8 cellular contexts compared by ENCODE assay signal in genomic region chr12:8145754-8146415, GRCh38. TPM values are rescaled to one million over a fixed set of nuclear protein-coding genes. Genes with fewer than 3 reads are reported as not detected.
A peak's percentile ranks its signal among the peaks of the same experiment; 100 is the strongest.
DNase-seq lines count a peak whose midpoint lies in the region; ATAC-seq and TF ChIP-seq lines count a peak whose summit lies in the region.

No MANE protein-coding gene starts in this region.

- H3K27ac ChIP-seq in WERI-Rb-1, result no peak overlapping the region

- peaks cover 10% of the 10 kb centered on the region for H3K9me3 Mint-ChIP-seq in activated T-cell treated with anti-CD3 and anti-CD28 coated beads, Interleukin-2, amount 50 U/mL, for 4 hours
- peaks cover 11% of the 10 kb centered on the region for H3K9me3 Mint-ChIP-seq in activated T-cell treated with anti-CD3 and anti-CD28 coated beads, Interleukin-2, amount 50 U/mL, for 24 hours

- ATAC-seq in Right ventricle myocardium superior (ENCODE audit: poor library complexity), result peak; percentile 65
- ATAC-seq in HG02973 (IDR thresholded peaks at IDR 0.05; ENCODE audit: unreplicated experiment), result no peak
- no peak for ATAC-seq in activated T-cell treated with anti-CD3 and anti-CD28 coated beads, Interleukin-2, amount 50 U/mL, for 4 hours

- intact Hi-C loops in Right ventricle myocardium superior (cut with DNase I), result no loop called here

- H3K36me3 Mint-ChIP-seq in activated T-cell treated with anti-CD3 and anti-CD28 coated beads, Interleukin-2, amount 50 U/mL, for 4 hours (ENCODE audit: insufficient read depth), result peaks cover 15% of the 10 kb centered on the region
- H3K36me3 Mint-ChIP-seq in activated T-cell treated with anti-CD3 and anti-CD28 coated beads, Interleukin-2, amount 50 U/mL, for 24 hours (ENCODE audit: low read depth), result peaks cover 12% of the 10 kb centered on the region

- peak overlapping the region; percentile 39 for H3K4me3 ChIP-seq in WERI-Rb-1 (ENCODE audit: low read depth, low read length)

- H3K4me3 Mint-ChIP-seq in activated T-cell treated with anti-CD3 and anti-CD28 coated beads, Interleukin-2, amount 50 U/mL, for 4 hours, result no peak overlapping the region
- H3K4me3 Mint-ChIP-seq in activated T-cell treated with anti-CD3 and anti-CD28 coated beads, Interleukin-2, amount 50 U/mL, for 24 hours, result no peak overlapping the region

- H3K9me3 ChIP-seq in WERI-Rb-1 (ENCODE audit: severe bottlenecking), result no peaks in the 10 kb centered on the region

- H3K36me3 ChIP-seq in WERI-Rb-1, result no peaks in the 10 kb centered on the region

- no peak overlapping the region for H3K27ac Mint-ChIP-seq in activated T-cell treated with anti-CD3 and anti-CD28 coated beads, Interleukin-2, amount 50 U/mL, for 24 hours

- TF ChIP-seq CTCF in WERI-Rb-1 (IDR thresholded peaks at IDR 0.05; ENCODE audit: low read depth, low read length), result no peak

- no peaks in the 10 kb centered on the region for H3K4me1 Mint-ChIP-seq in activated T-cell treated with anti-CD3 and anti-CD28 coated beads, Interleukin-2, amount 50 U/mL, for 4 hours (ENCODE audit: low read depth)
- H3K4me1 Mint-ChIP-seq in activated T-cell treated with anti-CD3 and anti-CD28 coated beads, Interleukin-2, amount 50 U/mL, for 24 hours (ENCODE audit: low read depth), result no peaks in the 10 kb centered on the region

- peaks cover 6% of the 10 kb centered on the region for H3K27me3 Mint-ChIP-seq in activated T-cell treated with anti-CD3 and anti-CD28 coated beads, Interleukin-2, amount 50 U/mL, for 4 hours (ENCODE audit: low read depth)
- peaks cover 8% of the 10 kb centered on the region for H3K27me3 Mint-ChIP-seq in activated T-cell treated with anti-CD3 and anti-CD28 coated beads, Interleukin-2, amount 50 U/mL, for 24 hours

- no peaks in the 10 kb centered on the region for H3K27me3 ChIP-seq in WERI-Rb-1 (ENCODE audit: insufficient read depth, low read depth, severe bottlenecking)

- DNase-seq in ELF-1 (ENCODE audit: low read depth, low spot score) (peak; percentile 89), WERI-Rb-1 (peak; percentile 35), Right ventricle myocardium superior (peak; percentile 72), pons (ENCODE audit: low spot score) (peak; percentile 63)
- no peak for DNase-seq in activated T-cell treated with anti-CD3 and anti-CD28 coated beads, Interleukin-2, amount 50 U/mL, for 4 hours
- DNase-seq in activated T-cell treated with anti-CD3 and anti-CD28 coated beads, Interleukin-2, amount 50 U/mL, for 24 hours, result no peak
- DNase-seq in activated T-cell treated with anti-CD3 and anti-CD28 coated beads, Interleukin-2, amount 50 U/mL, for 48 hours, result no peak

RNA-seq across cellular contexts. Expression of gene ZNF705A, which starts 10.9 kb away (rescaled TPM):
- total RNA-seq in Right ventricle myocardium superior, result not detected
- not detected for total RNA-seq in activated T-cell treated with anti-CD3 and anti-CD28 coated beads, Interleukin-2, amount 50 U/mL, for 4 hours

RNA-seq across cellular contexts. Expression of gene CLEC4A, which starts 22.5 kb away (rescaled TPM):
- total RNA-seq in Right ventricle myocardium superior, result 0.38 TPM
- under 1 TPM in 2 of 3 donors, not detected in 1; 0.18 to 0.92 TPM for total RNA-seq in activated T-cell treated with anti-CD3 and anti-CD28 coated beads, Interleukin-2, amount 50 U/mL, for 4 hours

Comparison
In these comparisons a context has a peak if more than half of its experiments do, and no peak if none do; other contexts are left out.
1. DNase-seq: peak in ELF-1 (single experiment), WERI-Rb-1 (single experiment), Right ventricle myocardium superior (single experiment) and pons (single experiment); none in activated T-cell treated with anti-CD3 and anti-CD28 coated beads, Interleukin-2, amount 50 U/mL, for 4 hours (single experiment), activated T-cell treated with anti-CD3 and anti-CD28 coated beads, Interleukin-2, amount 50 U/mL, for 24 hours (single experiment) and activated T-cell treated with anti-CD3 and anti-CD28 coated beads, Interleukin-2, amount 50 U/mL, for 48 hours (0 of 2).